In the genomic region with DNA sequence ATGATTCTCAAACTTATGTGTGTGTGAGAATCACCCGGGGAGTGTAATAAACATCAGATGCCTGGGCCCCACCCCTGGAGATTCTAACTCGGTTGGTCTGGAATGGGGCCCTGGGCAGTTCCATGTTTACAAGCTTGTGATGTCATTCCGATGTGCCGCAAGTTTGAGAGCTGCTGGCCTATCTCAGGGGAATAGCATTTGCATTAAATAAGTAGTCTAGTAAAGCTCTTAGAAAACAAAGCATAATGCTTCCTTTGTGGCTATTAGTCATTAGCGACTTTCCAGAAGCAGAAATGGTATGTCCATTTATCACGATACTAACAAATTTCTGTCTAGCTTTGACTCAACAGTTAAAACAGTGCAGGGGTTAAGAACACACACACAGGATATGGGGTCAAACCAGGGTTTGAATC, we compare ENCODE assay signal across 12 cellular contexts. TPM values are rescaled to one million over a fixed set of nuclear protein-coding genes. Genes with fewer than 3 reads are reported as not detected.
DNase-seq lines count a peak whose midpoint lies in the region; FAIRE-seq and TF ChIP-seq lines count a peak whose summit lies in the region.
"Had no signal": no experiment of that assay in that cellular context is flagged by ENCODE, and none has a peak within 500 bp of the region (broad histone marks: within the 10 kb centered on the region; RNA-seq: fewer than 3 reads in every experiment).

No MANE protein-coding gene starts in this region.

- H3K36me3 ChIP-seq in ascending aorta, result no peaks in the 10 kb centered on the region
- H3K36me3 ChIP-seq in esophagus muscularis mucosa, result no peaks in the 10 kb centered on the region

- FAIRE-seq in GM12891 (lab: Jason Lieb, UNC) (no peak), HTR-8/SVneo (lab: Jason Lieb, UNC) (no peak)
- FAIRE-seq: G401.6 had no signal

- H3K9me3 ChIP-seq in ascending aorta, result no peaks in the 10 kb centered on the region
- no peaks in the 10 kb centered on the region for H3K9me3 ChIP-seq in esophagus muscularis mucosa

- 68% methylated on average over 6 of the region's 6 CpGs for WGBS in esophagus muscularis mucosa

- intact Hi-C loops in ascending aorta (cut with DNase I), result no loop called here
- intact Hi-C loops in esophagus muscularis mucosa (cut with DNase I), result no loop called here

- H3K27me3 ChIP-seq in ascending aorta (no peaks in the 10 kb centered on the region), esophagus muscularis mucosa (no peaks in the 10 kb centered on the region)

- H3K4me3 ChIP-seq in retinal pigment epithelial cell (ENCODE audit: low read length) (no peak overlapping the region), ascending aorta (no peak overlapping the region), esophagus muscularis mucosa (no peak overlapping the region)

- H3K4me1 ChIP-seq in ascending aorta, result no peaks in the 10 kb centered on the region
- no peaks in the 10 kb centered on the region for H3K4me1 ChIP-seq in esophagus muscularis mucosa

- TF ChIP-seq CTCF in retinal pigment epithelial cell (conservative IDR thresholded peaks at IDR 0.05; ENCODE audit: low read depth, low read length) (no peak), ascending aorta (IDR thresholded peaks at IDR 0.05) (no peak), esophagus muscularis mucosa (IDR thresholded peaks at IDR 0.05) (no peak)

- H3K27ac ChIP-seq in ascending aorta (no peak overlapping the region), esophagus muscularis mucosa (replicated peaks in 1 of 4) (no peak overlapping the region)
- H3K27ac ChIP-seq: HL-60 had no signal

- no peak for DNase-seq in GM12891 (ENCODE audit: insufficient read length, low spot score)
- DNase-seq in HTR-8/SVneo (ENCODE audit: insufficient read length, low spot score), result peak; percentile 59
- peak; percentile 76 for DNase-seq in dermis blood vessel endothelial cell
- peak; percentile 76 for DNase-seq in retinal pigment epithelial cell (ENCODE audit: low read depth)
- DNase-seq in NCI-H510A (lab: John Stamatoyannopoulos, UW), result no peak
- no peak for DNase-seq in ascending aorta (ENCODE audit: low spot score in 2 of 2)
- no peak for DNase-seq in esophagus muscularis mucosa (ENCODE audit: extremely low spot score)
- DNase-seq in NCI-H146 (lab: John Stamatoyannopoulos, UW), result no peak
- DNase-seq: activated CD8-positive, alpha-beta memory T cell treated with anti-CD3 and anti-CD28 coated beads, Interleukin-2, amount 50 U/mL, for 4 hours; caudate nucleus had no signal

- TF ChIP-seq POLR2A in GM12891 (IDR thresholded peaks at IDR 0.05; ENCODE audit: low read depth, low read length), result no peak
- no peak for TF ChIP-seq POLR2A in esophagus muscularis mucosa (IDR thresholded peaks at IDR 0.05; ENCODE audit: low read depth)

- no peak for TF ChIP-seq EP300 in esophagus muscularis mucosa (IDR thresholded peaks at IDR 0.05)

TF ChIP-seq in GM12891, 5 proteins besides CTCF, POLR2A, EP300 and RAD21:
- TF ChIP-seq PAX5 (IDR thresholded peaks at IDR 0.05; ENCODE audit: insufficient read depth, low read length, severe bottlenecking) (no peak), SPI1 (IDR thresholded peaks at IDR 0.05; ENCODE audit: low read depth, low read length) (0 out of 2 replicates have a peak, but pooled peaks have one; percentile 7), POU2F2 (IDR thresholded peaks at IDR 0.05; ENCODE audit: low read depth, low read length) (no peak), POLR2AphosphoS5 (IDR thresholded peaks at IDR 0.05; ENCODE audit: low read depth, low read length) (no peak)

RNA-seq across cellular contexts. Expression of gene PGBD4, which starts 20.9 kb away (rescaled TPM):
- 1.3 TPM for polyA plus RNA-seq in GM12891 (2012; ENCODE audit: low read depth, missing spikeins)
- total RNA-seq in dermis blood vessel endothelial cell, result 1.2 and 1.3 TPM in 2 replicates
- 3.5 TPM for total RNA-seq in ascending aorta
- 1 to 10 TPM in 3 of 4 donors, under 1 TPM in 1; 0.66 to 1.7 (median 1.2) TPM for total RNA-seq in esophagus muscularis mucosa

RNA-seq across cellular contexts. Expression of gene EMC7, which starts 21.1 kb away (rescaled TPM):
- 46.6 TPM for polyA plus RNA-seq in GM12891 (2012; ENCODE audit: low read depth, missing spikeins)
- total RNA-seq in dermis blood vessel endothelial cell, result 23.7 and 37.1 TPM in 2 replicates
- total RNA-seq in ascending aorta, result 51.0 TPM
- 10 to 100 TPM; 38.6 to 47.1 (median 42.4) TPM for total RNA-seq in esophagus muscularis mucosa

Comparison
In these comparisons a context has a peak if more than half of its experiments do, and no peak if none do; other contexts are left out.
1. DNase-seq: peak in HTR-8/SVneo (single experiment), dermis blood vessel endothelial cell (single experiment) and retinal pigment epithelial cell (single experiment); none in GM12891 (single experiment), NCI-H510A (single experiment), ascending aorta (0 of 2), esophagus muscularis mucosa (single experiment) and NCI-H146 (single experiment).